In the genomic region with DNA sequence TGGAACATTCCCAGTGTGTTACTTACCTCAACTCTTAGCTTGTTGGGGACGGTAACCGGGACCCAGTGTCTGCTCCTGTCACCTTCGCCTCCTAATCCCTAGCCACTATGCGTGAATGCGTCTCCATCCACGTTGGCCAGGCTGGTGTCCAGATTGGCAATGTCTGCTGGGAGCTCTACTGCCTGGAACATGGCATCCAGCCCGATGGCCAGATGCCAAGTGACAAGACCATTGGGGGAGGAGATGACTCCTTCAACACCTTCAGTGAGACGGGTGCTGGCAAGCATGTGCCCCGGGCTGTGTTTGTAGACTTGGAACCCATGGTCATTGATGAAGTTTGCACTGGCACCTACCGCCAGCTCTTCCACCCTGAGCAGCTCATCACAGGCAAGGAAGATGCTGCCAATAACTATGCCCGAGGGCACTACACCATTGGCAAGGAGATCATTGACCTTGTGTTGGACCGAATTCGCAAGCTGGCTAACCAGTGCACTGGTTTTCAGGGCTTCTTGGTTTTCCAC, we compare ENCODE assay signal across 6 cellular contexts. TPM values are rescaled to one million over a fixed set of nuclear protein-coding genes. Genes with fewer than 3 reads are reported as not detected.
DNase-seq lines count a peak whose midpoint lies in the region; ATAC-seq, FAIRE-seq and TF ChIP-seq lines count a peak whose summit lies in the region.
"Not testable (repeated sequence)": the region's sequence is repeated elsewhere in the genome, so short reads cannot be mapped to it uniquely, and the experiment has no call there.

No MANE protein-coding gene starts in this region.

- H3K14ac ChIP-seq in trophoblast cell (ENCODE audit: low read length): not testable (repeated sequence)

- H3K4me2 ChIP-seq in trophoblast cell (ENCODE audit: low read length): not testable (repeated sequence)

- not testable (repeated sequence) for H4K12ac ChIP-seq in trophoblast cell (ENCODE audit: low read depth, low read length)

- 86% methylated on average over 13 of the region's 13 CpGs for WGBS in right cardiac atrium
- WGBS in right lobe of liver (ENCODE audit: insufficient coverage, low coverage, low lambda C conversion rate, missing lambda C conversion rate): 26% methylated on average over 9 of the region's 13 CpGs
- WGBS in trophoblast cell (ENCODE audit: extremely low coverage, insufficient coverage, insufficient read length): no CpG with 5 or more reads among the region's 13 CpGs

- H3K23ac ChIP-seq in trophoblast cell (ENCODE audit: low read length): peak overlapping the region; percentile 58

- intact Hi-C loops in MCF 10A (cut with micrococcal nuclease); right lobe of liver (cut with DNase I): not testable (repeated sequence)
- intact Hi-C loops in right cardiac atrium (cut with DNase I): loop anchor here in 2 of 4 donors (10.0 kb wide), 2 partner anchors 152 to 182 kb away; no protein-coding TSS in a partner anchor

- peak; percentile 45 to 78 for DNase-seq in NCI-H446 (lab: John Stamatoyannopoulos, UW)
- DNase-seq in MCF 10A (ENCODE audit: unreplicated experiment): peak; percentile 21
- DNase-seq in right cardiac atrium: peak in 2 of 3 donors; percentile 13 to 22
- DNase-seq in right lobe of liver: peak; percentile 61 to 83 (median 74)
- not testable (repeated sequence) for DNase-seq in trophoblast cell; urothelium cell line (ENCODE audit: low spot score)

- H3K4me1 Mint-ChIP-seq in MCF 10A (ENCODE audit: insufficient read depth, unreplicated experiment): not testable (repeated sequence)

- not testable (repeated sequence) for H3K9me3 ChIP-seq in right cardiac atrium (ENCODE audit: control insufficient read depth, low read length); right lobe of liver; trophoblast cell (ENCODE audit: insufficient read depth, low read depth, low read length)

- not testable (repeated sequence) for H2BK120ac ChIP-seq in trophoblast cell (ENCODE audit: insufficient read depth, low read length, poor library complexity)

- not testable (repeated sequence) for H3K4me1 ChIP-seq in right cardiac atrium (ENCODE audit: control insufficient read depth, insufficient read depth, low read length); right lobe of liver; trophoblast cell (ENCODE audit: control insufficient read depth in 1 of 2, insufficient read depth in 2 of 2, low read length in 2 of 2)

- H3K27ac Mint-ChIP-seq in MCF 10A (ENCODE audit: low read depth, unreplicated experiment): not testable (repeated sequence)

- not testable (repeated sequence) for H3K36me3 Mint-ChIP-seq in MCF 10A (ENCODE audit: insufficient read depth, unreplicated experiment)

- H3K27ac ChIP-seq in right cardiac atrium (ENCODE audit: low read length); right lobe of liver; trophoblast cell (ENCODE audit: low read depth, low read length): not testable (repeated sequence)

- not testable (repeated sequence) for H3K18ac ChIP-seq in trophoblast cell (ENCODE audit: low read length)

- not testable (repeated sequence) for H2AK5ac ChIP-seq in trophoblast cell (ENCODE audit: low read length)

- not testable (repeated sequence) for H2AFZ ChIP-seq in trophoblast cell (ENCODE audit: insufficient read depth, low read length, poor library complexity)

- H2BK12ac ChIP-seq in trophoblast cell (ENCODE audit: low read length): not testable (repeated sequence)

- CTCF ChIA-PET in MCF 10A (lab: Yijun Ruan, JAX): not testable (repeated sequence)

- BruUV-seq in MCF 10A (replicated peaks; lab: Mats Ljungman, UMichigan): not testable (repeated sequence)

- not testable (repeated sequence) for H4K91ac ChIP-seq in trophoblast cell (ENCODE audit: low read depth, low read length)

- H3K79me2 ChIP-seq in trophoblast cell (ENCODE audit: control insufficient read depth, insufficient read depth, low read length, poor library complexity): not testable (repeated sequence)

- not testable (repeated sequence) for H3K4ac ChIP-seq in trophoblast cell (ENCODE audit: low read depth, low read length)

- POLR2A ChIA-PET in MCF 10A (lab: Yijun Ruan, JAX): interaction anchor here (0.6 kb wide), 1 partner anchor 77 kb away, joined by 3 read pairs; no protein-coding TSS in a partner anchor

- H3K27me3 ChIP-seq in right cardiac atrium (ENCODE audit: control insufficient read depth, insufficient read depth); right lobe of liver; trophoblast cell (ENCODE audit: insufficient read depth, low read length): not testable (repeated sequence)

- H3K9me3 Mint-ChIP-seq in MCF 10A (ENCODE audit: unreplicated experiment): not testable (repeated sequence)

- H2BK5ac ChIP-seq in trophoblast cell (ENCODE audit: low read depth, low read length, poor library complexity): not testable (repeated sequence)

- H3K9ac ChIP-seq in trophoblast cell (ENCODE audit: low read length): peak overlapping the region; percentile 82

- not testable (repeated sequence) for TF ChIP-seq CTCF in MCF 10A (IDR thresholded peaks at IDR 0.05; ENCODE audit: unreplicated experiment); right lobe of liver (IDR thresholded peaks at IDR 0.05)

- FAIRE-seq in urothelium cell line (lab: Jason Lieb, UNC): peak; percentile 48

- not testable (repeated sequence) for H3K4me3 ChIP-seq in right cardiac atrium (ENCODE audit: low read length); right lobe of liver; trophoblast cell (ENCODE audit: low read depth, low read length)

- not testable (repeated sequence) for H3K27me3 Mint-ChIP-seq in MCF 10A (ENCODE audit: insufficient read depth, unreplicated experiment)

- TF ChIP-seq POLR2A in right lobe of liver (IDR thresholded peaks at IDR 0.05): not testable (repeated sequence)

- not testable (repeated sequence) for H3K36me3 ChIP-seq in right lobe of liver; trophoblast cell (ENCODE audit: control insufficient read depth in 1 of 2, insufficient read depth in 2 of 2, low read length in 2 of 2)

- H4K8ac ChIP-seq in trophoblast cell (ENCODE audit: low read depth, low read length): not testable (repeated sequence)

- not testable (repeated sequence) for H3K79me1 ChIP-seq in trophoblast cell (ENCODE audit: low read length)

- ATAC-seq in right cardiac atrium: not testable (repeated sequence)
- peak; percentile 56 to 74 (median 66) for ATAC-seq in right lobe of liver

- H3K4me3 Mint-ChIP-seq in MCF 10A (ENCODE audit: unreplicated experiment): not testable (repeated sequence)

RNA-seq across cellular contexts. Expression of a gene that starts 59.8 kb away (rescaled TPM):
- 47.7 and 62.0 TPM in 2 replicates for total RNA-seq in MCF 10A (2022)
- 10 to 100 TPM; 30.6 to 49.9 (median 43.4) TPM for total RNA-seq in right cardiac atrium
- 30.9 TPM for polyA plus RNA-seq in right cardiac atrium
- total RNA-seq in right lobe of liver: 10 to 100 TPM; 14.4 to 32.3 (median 17.8) TPM
- polyA plus RNA-seq in trophoblast cell (2013): 35.5 and 35.6 TPM in 2 replicates
